ENCODE assay signal across 30 cellular contexts in the genomic region with DNA sequence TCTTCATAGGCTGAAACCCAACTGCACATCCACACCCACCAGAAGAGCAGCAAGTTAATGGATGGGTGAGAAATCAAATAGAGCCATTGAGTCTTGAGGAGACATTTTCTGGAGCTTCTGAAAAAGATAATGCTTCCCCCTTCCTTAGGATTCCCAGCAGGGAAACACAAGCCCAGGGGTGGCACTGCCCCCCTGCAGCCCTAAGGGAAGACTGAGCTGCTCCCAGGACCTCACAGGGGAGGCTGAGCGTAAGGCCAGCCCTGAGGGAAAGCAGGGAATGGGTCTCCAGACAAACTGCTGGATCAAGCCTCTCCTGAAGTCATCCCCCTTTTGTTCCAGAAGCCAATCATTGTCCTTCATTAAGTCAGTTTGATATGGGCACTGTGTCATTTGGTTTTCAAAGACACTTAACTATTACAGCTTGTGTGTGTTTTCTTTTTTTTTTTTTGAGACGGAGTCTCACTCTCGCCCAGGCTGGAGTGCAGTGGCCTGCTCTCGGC. TPM values are rescaled to one million over a fixed set of nuclear protein-coding genes. Genes with fewer than 3 reads are reported as not detected.
DNase-seq lines count a peak whose midpoint lies in the region; ATAC-seq, FAIRE-seq and TF ChIP-seq lines count a peak whose summit lies in the region.
"Had no signal": no experiment of that assay in that cellular context is flagged by ENCODE, and none has a peak within 500 bp of the region (broad histone marks: within the 10 kb centered on the region; RNA-seq: fewer than 3 reads in every experiment).

No MANE protein-coding gene starts in this region.

- no peaks in the 10 kb centered on the region for H3K9me2 ChIP-seq in SK-N-SH

- H3K9me3 Mint-ChIP-seq in neural progenitor cell: no peaks in the 10 kb centered on the region
- H3K9me3 Mint-ChIP-seq: CD14-positive monocyte; CD8-positive, alpha-beta memory T cell; GM23338 had no signal

- peaks cover 64% of the 10 kb centered on the region for H3K4me1 Mint-ChIP-seq in neural progenitor cell

- H3K9ac ChIP-seq in SK-N-SH (no peak overlapping the region), HepG2 (ENCODE audit: insufficient read depth, low read depth, low read length) (no peak overlapping the region), neural progenitor cell (no peak overlapping the region)

- no peak for TF ChIP-seq CTCF in SK-N-SH (IDR thresholded peaks at IDR 0.05)
- no peak for TF ChIP-seq CTCF in HepG2 (CRISPR knock-in tag; IDR thresholded peaks at IDR 0.05)
- TF ChIP-seq CTCF in neural progenitor cell (IDR thresholded peaks at IDR 0.05): no peak
- TF ChIP-seq CTCF in upper lobe of right lung (IDR thresholded peaks at IDR 0.05): no peak

- H3F3A ChIP-seq in SK-N-SH (replicated peaks; ENCODE audit: insufficient read depth) (peaks cover 14% of the 10 kb centered on the region), neural progenitor cell (ENCODE audit: low read depth) (peaks cover 37% of the 10 kb centered on the region)

- H4K20me1 ChIP-seq in SK-N-SH (ENCODE audit: insufficient read depth): peaks cover 9% of the 10 kb centered on the region; the same call in 1 of the 2 replicates
- H4K20me1 ChIP-seq in HepG2 (ENCODE audit: insufficient read depth, low read length): no peaks in the 10 kb centered on the region
- H4K20me1 ChIP-seq in neural progenitor cell (ENCODE audit: low read depth): peaks cover 6% of the 10 kb centered on the region

- whole genome bisulfite sequencing in SK-N-SH (ENCODE audit: low lambda C conversion rate): 92% methylated on average over 4 of the region's 4 CpGs
- 100% methylated on average over 3 of the region's 4 CpGs for WGBS in HepG2 (ENCODE audit: low lambda C conversion rate)

- peaks cover 11% of the 10 kb centered on the region for H3K27me3 Mint-ChIP-seq in neural progenitor cell (ENCODE audit: insufficient read depth, low read depth)
- H3K27me3 Mint-ChIP-seq: CD8-positive, alpha-beta memory T cell had no signal

- H3K4me3 Mint-ChIP-seq in neural progenitor cell: no peak overlapping the region
- H3K4me3 Mint-ChIP-seq: CD14-positive monocyte; CD8-positive, alpha-beta memory T cell; GM23338 had no signal

- H3K4me3 ChIP-seq in SK-N-SH (ENCODE audit: low read depth in 2 of 2, low read length in 1 of 2) (no peak overlapping the region), HepG2 (replicated peaks in 1 of 3; ENCODE audit: insufficient read depth in 1 of 3, low read depth in 2 of 3, low read length in 3 of 3) (no peak overlapping the region), neural progenitor cell (no peak overlapping the region), upper lobe of right lung (no peak overlapping the region)
- H3K4me3 ChIP-seq: GM23338, HAP-1, K562 had no signal

- no peak overlapping the region for H2AFZ ChIP-seq in SK-N-SH (ENCODE audit: low read depth)
- no peak overlapping the region for H2AFZ ChIP-seq in HepG2 (ENCODE audit: low read length)
- H2AFZ ChIP-seq in neural progenitor cell (replicated peaks): no peak overlapping the region
- H2AFZ ChIP-seq: GM23338 had no signal

- H3K79me2 ChIP-seq in SK-N-SH (ENCODE audit: insufficient read depth) (no peaks in the 10 kb centered on the region), HepG2 (ENCODE audit: insufficient read depth, low read length) (no peaks in the 10 kb centered on the region), neural progenitor cell (ENCODE audit: low read depth) (no peaks in the 10 kb centered on the region)

- H3K36me3 ChIP-seq in SK-N-SH (replicated peaks in 1 of 2; ENCODE audit: control insufficient read depth in 1 of 2, insufficient read depth in 2 of 2, low read length in 1 of 2) (peaks cover 0 to 16% of the 10 kb centered on the region in 2 experiments), HepG2 (replicated peaks in 1 of 2; ENCODE audit: control insufficient read depth in 1 of 2, insufficient read depth in 2 of 2, low read length in 2 of 2) (peaks cover 0 to 5% of the 10 kb centered on the region in 2 experiments; a peak in 1 of 5 replicates), neural progenitor cell (no peaks in the 10 kb centered on the region), upper lobe of right lung (peaks cover 24% of the 10 kb centered on the region)
- H3K36me3 ChIP-seq: HAP-1 had no signal

- H3K27me3 ChIP-seq in SK-N-SH (ENCODE audit: insufficient read depth): no peaks in the 10 kb centered on the region
- H3K27me3 ChIP-seq in HepG2 (ENCODE audit: control insufficient read depth in 1 of 2, insufficient read depth in 2 of 2, low read length in 2 of 2): no peaks in the 10 kb centered on the region
- no peaks in the 10 kb centered on the region for H3K27me3 ChIP-seq in neural progenitor cell
- no peaks in the 10 kb centered on the region for H3K27me3 ChIP-seq in upper lobe of right lung
- H3K27me3 ChIP-seq: BE2C had no signal

- TF ChIP-seq RAD21 in SK-N-SH (IDR thresholded peaks at IDR 0.05; ENCODE audit: low read length): no peak
- TF ChIP-seq RAD21 in HepG2 (CRISPR knock-in tag; IDR thresholded peaks at IDR 0.05): no peak

- no peaks in the 10 kb centered on the region for H3K9me3 ChIP-seq in SK-N-SH
- no peaks in the 10 kb centered on the region for H3K9me3 ChIP-seq in HepG2 (ENCODE audit: low read length)
- H3K9me3 ChIP-seq in neural progenitor cell (ENCODE audit: low read depth): no peaks in the 10 kb centered on the region
- H3K9me3 ChIP-seq in upper lobe of right lung: no peaks in the 10 kb centered on the region
- H3K9me3 ChIP-seq: BE2C, HAP-1 had no signal

- TF ChIP-seq EP300 in SK-N-SH (IDR thresholded peaks at IDR 0.05; ENCODE audit: borderline replicate concordance in 1 of 2, low read depth in 1 of 2, low read length in 1 of 2) (no peak), HepG2 (IDR thresholded peaks at IDR 0.05; ENCODE audit: low read depth in 2 of 2, low read length in 2 of 2) (no peak), HepG2 (CRISPR knock-in tag; IDR thresholded peaks at IDR 0.05; ENCODE audit: borderline replicate concordance) (no peak)

- H3K27ac Mint-ChIP-seq in neural progenitor cell: peak overlapping the region; percentile 99
- H3K27ac Mint-ChIP-seq: GM23338, HFFc6 had no signal

- POLR2A ChIA-PET in SK-N-SH (lab: Yijun Ruan, JAX) (interaction anchor here (1.8 kb wide), 1 partner anchor 11 kb away, joined by 4 read pairs; no protein-coding TSS in a partner anchor), HepG2 (lab: Yijun Ruan, JAX) (interaction anchor here (0.9 to 6.0 kb wide), 2 partner anchors 8 to 49 kb away, joined by 3 to 128 read pairs; no protein-coding TSS in a partner anchor)

- ATAC-seq in SK-N-SH treated with all-trans-retinoic acid at 6 μM for 48 hours (no peak), HepG2 (no peak), upper lobe of right lung (no peak), left ventricle myocardium superior (no peak), GM21786 (IDR thresholded peaks at IDR 0.05; ENCODE audit: unreplicated experiment) (no peak), GM21367 (IDR thresholded peaks at IDR 0.05; ENCODE audit: unreplicated experiment) (no peak)
- ATAC-seq: GM23338, K562 had no signal

- H3K36me3 Mint-ChIP-seq in neural progenitor cell: peaks cover 11% of the 10 kb centered on the region

- H3K27ac ChIP-seq in SK-N-SH (ENCODE audit: low read depth in 2 of 2, low read length in 1 of 2): no peak overlapping the region
- no peak overlapping the region for H3K27ac ChIP-seq in HepG2 (ENCODE audit: extremely low read length, insufficient read depth, low read length)
- no peak overlapping the region for H3K27ac ChIP-seq in neural progenitor cell
- no peak overlapping the region for H3K27ac ChIP-seq in upper lobe of right lung

- H3K4me1 ChIP-seq in SK-N-SH (ENCODE audit: control insufficient read depth in 1 of 2, insufficient read depth in 2 of 2, low read depth in 1 of 2, low read length in 1 of 2) (no peaks in the 10 kb centered on the region; a peak in 1 of 4 replicates), HepG2 (ENCODE audit: insufficient read depth, low read length) (peaks cover 74% of the 10 kb centered on the region), neural progenitor cell (peaks cover 23% of the 10 kb centered on the region), upper lobe of right lung (no peaks in the 10 kb centered on the region)
- H3K4me1 ChIP-seq: BE2C had no signal

- no peak overlapping the region for H3K4me2 ChIP-seq in SK-N-SH
- H3K4me2 ChIP-seq in HepG2 (ENCODE audit: low read depth, low read length): no peak overlapping the region
- H3K4me2 ChIP-seq in neural progenitor cell: no peak overlapping the region
- H3K4me2 ChIP-seq: GM23338 had no signal

- no peak for FAIRE-seq in HepG2 (lab: Jason Lieb, UNC)
- FAIRE-seq: K562, RCC 7860 had no signal

- in situ Hi-C loops in HepG2 (cut with HindIII; ENCODE audit: extremely low pct_ligation_motif_present, low pct_unique_long_range_greater_than_20kb): no loop called here

- TF ChIP-seq POLR2A in HepG2 (IDR thresholded peaks at IDR 0.05; ENCODE audit: insufficient read depth in 1 of 2, low read depth in 2 of 2, low read length in 2 of 2): no peak

- no TSS peak for BruUV-seq in HepG2 (replicated peaks; lab: Mats Ljungman, UMichigan)

- DNase-seq in SK-N-SH: peak; percentile 22
- DNase-seq in HepG2 (ENCODE audit: low spot score): no peak
- no peak for DNase-seq in neural progenitor cell (ENCODE audit: low spot score)
- DNase-seq in upper lobe of right lung: peak; percentile 13
- DNase-seq in left ventricle myocardium superior: no peak
- DNase-seq: ACHN, BE2C, Calu3, DMS153, HFFc6, Kasumi-1, NCI-H1092 treated with DMSO at 0.1 percent for 48 hours, NCI-H1436 treated with DMSO at 0.1 percent for 48 hours, NCI-H187 treated with DMSO at 0.1 percent for 48 hours, NCI-H2171 treated with DMSO at 0.1 percent for 48 hours, NCI-H524, NCI-H748 treated with DMSO at 0.1 percent for 48 hours, SIG-M5 had no signal

- intact Hi-C loops in HepG2 (cut with micrococcal nuclease; ENCODE audit: unreplicated experiment): no loop called here
- intact Hi-C loops in upper lobe of right lung (cut with DNase I): no loop called here
- intact Hi-C loops in left ventricle myocardium superior (cut with micrococcal nuclease): no loop called here

- CTCF ChIA-PET in SK-N-SH (lab: Yijun Ruan, JAX) (interaction anchor here (1.1 to 8.9 kb wide), 4 partner anchors 10 to 559 kb away, joined by 3 to 84 read pairs (median 56); no protein-coding TSS in a partner anchor), HepG2 (lab: Yijun Ruan, JAX; ENCODE audit: low intra/inter-chr PET ratio, low total read pairs) (no interaction called here)

RNA-seq across cellular contexts. Expression of a gene that starts 15.1 kb away (rescaled TPM):
- polyA plus RNA-seq in SK-N-SH (2012; rRNA removed) (30.8 and 33.1 TPM in 2 replicates), HepG2 (2011; rRNA removed) (11.8 and 13.8 TPM in 2 replicates)
- polyA plus RNA-seq in SK-N-SH (2012; cell fraction: cytosol; rRNA removed): 27.2 and 30.5 TPM in 2 replicates
- 93.5 and 102 TPM in 2 replicates for polyA plus RNA-seq in SK-N-SH (2012; cell fraction: nucleus; rRNA removed)
- total RNA-seq in HepG2 (2016; rRNA removed; fragmentation: Illumina TruSeq; extraction: Trizol) (11.3 and 15.0 TPM in 2 replicates), neural progenitor cell (ENCODE audit: low replicate concordance) (11.9 and 21.6 TPM in 2 replicates), upper lobe of right lung (25.7 TPM), left ventricle myocardium superior (10.9 TPM)
- 9.2 and 10.5 TPM in 2 replicates for total RNA-seq in HepG2 (2016; cell fraction: cytosol; rRNA removed; fragmentation: Illumina TruSeq; extraction: Trizol; ENCODE audit: low read depth)
- total RNA-seq in HepG2 (2016; cell fraction: insoluble cytoplasmic fraction; rRNA removed; fragmentation: Illumina TruSeq; extraction: Trizol): 9.0 and 17.0 TPM in 2 replicates
- 11.5 and 13.4 TPM in 2 replicates for total RNA-seq in HepG2 (2016; cell fraction: membrane; rRNA removed; fragmentation: Illumina TruSeq; extraction: Trizol)
- total RNA-seq in HepG2 (2016; cell fraction: nucleus; rRNA removed; fragmentation: Illumina TruSeq; extraction: Trizol): 17.6 and 20.5 TPM in 2 replicates
- 9.3 TPM in 2 replicates for polyA plus RNA-seq in HepG2 (2011; cell fraction: cytosol; rRNA removed)
- polyA plus RNA-seq in HepG2 (2011; cell fraction: nucleus; rRNA removed): 32.0 and 35.0 TPM in 2 replicates
- polyA plus RNA-seq in HepG2 (2012): 10.6 and 11.8 TPM in 2 replicates
- 5.3 and 6.8 TPM in 2 replicates for polyA plus RNA-seq in HepG2 (2016; cell fraction: cytosol; fragmentation: Illumina TruSeq; extraction: Trizol; ENCODE audit: low read depth)
- 13.9 and 14.6 TPM in 2 replicates for polyA plus RNA-seq in HepG2 (2016; cell fraction: insoluble cytoplasmic fraction; fragmentation: Illumina TruSeq; extraction: Trizol; ENCODE audit: low read depth)
- polyA plus RNA-seq in HepG2 (2016; cell fraction: membrane; fragmentation: Illumina TruSeq; extraction: Trizol; ENCODE audit: low read depth): 9.0 and 9.4 TPM in 2 replicates
- 40.5 and 43.2 TPM in 2 replicates for polyA plus RNA-seq in HepG2 (2016; cell fraction: nucleus; fragmentation: Illumina TruSeq; extraction: Trizol; ENCODE audit: insufficient read depth, low read depth)
- 17.9 and 33.2 TPM in 2 replicates for polyA minus RNA-seq in HepG2 (2011; rRNA and poly(A)+ RNA removed; ENCODE audit: low replicate concordance)
- 4.6 TPM in 2 replicates for polyA minus RNA-seq in HepG2 (2011; cell fraction: cytosol; rRNA and poly(A)+ RNA removed)
- 22.3 and 29.4 TPM in 2 replicates for polyA minus RNA-seq in HepG2 (2011; cell fraction: nucleus; rRNA and poly(A)+ RNA removed)

RNA-seq across cellular contexts. Expression of a gene that starts 19.1 kb away (rescaled TPM):
- polyA plus RNA-seq in SK-N-SH (2012; rRNA removed): 242 and 285 TPM in 2 replicates
- polyA plus RNA-seq in SK-N-SH (2012; cell fraction: cytosol; rRNA removed): 196 and 213 TPM in 2 replicates
- polyA plus RNA-seq in SK-N-SH (2012; cell fraction: nucleus; rRNA removed): 319 and 430 TPM in 2 replicates
- 107 and 117 TPM in 2 replicates for total RNA-seq in HepG2 (2016; rRNA removed; fragmentation: Illumina TruSeq; extraction: Trizol)
- total RNA-seq in HepG2 (2016; cell fraction: cytosol; rRNA removed; fragmentation: Illumina TruSeq; extraction: Trizol; ENCODE audit: low read depth): 18.0 and 19.0 TPM in 2 replicates
- 91.6 and 108 TPM in 2 replicates for total RNA-seq in HepG2 (2016; cell fraction: insoluble cytoplasmic fraction; rRNA removed; fragmentation: Illumina TruSeq; extraction: Trizol)
- total RNA-seq in HepG2 (2016; cell fraction: membrane; rRNA removed; fragmentation: Illumina TruSeq; extraction: Trizol): 58.9 and 60.9 TPM in 2 replicates
- total RNA-seq in HepG2 (2016; cell fraction: nucleus; rRNA removed; fragmentation: Illumina TruSeq; extraction: Trizol): 68.6 and 72.9 TPM in 2 replicates
- polyA plus RNA-seq in HepG2 (2011; rRNA removed): 126 and 136 TPM in 2 replicates
- polyA plus RNA-seq in HepG2 (2011; cell fraction: cytosol; rRNA removed): 73.2 and 112 TPM in 2 replicates
- polyA plus RNA-seq in HepG2 (2011; cell fraction: nucleus; rRNA removed): 161 and 292 TPM in 2 replicates
- polyA plus RNA-seq in HepG2 (2012): 60.9 and 65.2 TPM in 2 replicates
- 10.4 and 11.6 TPM in 2 replicates for polyA plus RNA-seq in HepG2 (2016; cell fraction: cytosol; fragmentation: Illumina TruSeq; extraction: Trizol; ENCODE audit: low read depth)
- polyA plus RNA-seq in HepG2 (2016; cell fraction: insoluble cytoplasmic fraction; fragmentation: Illumina TruSeq; extraction: Trizol; ENCODE audit: low read depth): 75.4 and 106 TPM in 2 replicates
- polyA plus RNA-seq in HepG2 (2016; cell fraction: membrane; fragmentation: Illumina TruSeq; extraction: Trizol; ENCODE audit: low read depth): 24.6 and 25.9 TPM in 2 replicates
- polyA plus RNA-seq in HepG2 (2016; cell fraction: nucleus; fragmentation: Illumina TruSeq; extraction: Trizol; ENCODE audit: insufficient read depth, low read depth): 90.1 and 100 TPM in 2 replicates
- polyA minus RNA-seq in HepG2 (2011; rRNA and poly(A)+ RNA removed; ENCODE audit: low replicate concordance): 30.5 and 379 TPM in 2 replicates
- 191 and 225 TPM in 2 replicates for polyA minus RNA-seq in HepG2 (2011; cell fraction: cytosol; rRNA and poly(A)+ RNA removed)
- polyA minus RNA-seq in HepG2 (2011; cell fraction: nucleus; rRNA and poly(A)+ RNA removed): 120 and 156 TPM in 2 replicates
- total RNA-seq in neural progenitor cell (ENCODE audit: low replicate concordance): 85.0 and 94.0 TPM in 2 replicates
- 283 TPM for total RNA-seq in upper lobe of right lung
- total RNA-seq in left ventricle myocardium superior: 162 TPM
- polyA plus RNA-seq: CD14-positive monocyte had no signal

RNA-seq across cellular contexts. Expression of a gene that starts 43.8 kb away (rescaled TPM):
- polyA plus RNA-seq in SK-N-SH (2012; rRNA removed) (not detected in 2 replicates), HepG2 (2011; rRNA removed) (0.07 and 0.16 TPM in 2 replicates)
- polyA plus RNA-seq in SK-N-SH (2012; cell fraction: cytosol; rRNA removed): not detected in 2 replicates
- 0.02 TPM in 1 of 2 replicates, not detected in the other for polyA plus RNA-seq in SK-N-SH (2012; cell fraction: nucleus; rRNA removed)
- total RNA-seq in HepG2 (2016; rRNA removed; fragmentation: Illumina TruSeq; extraction: Trizol) (not detected in 2 replicates), neural progenitor cell (ENCODE audit: low replicate concordance) (0.09 TPM in 1 of 2 replicates, not detected in the other), upper lobe of right lung (not detected), left ventricle myocardium superior (not detected)
- total RNA-seq in HepG2 (2016; cell fraction: cytosol; rRNA removed; fragmentation: Illumina TruSeq; extraction: Trizol; ENCODE audit: low read depth): not detected in 2 replicates
- 0.04 TPM in 1 of 2 replicates, not detected in the other for total RNA-seq in HepG2 (2016; cell fraction: insoluble cytoplasmic fraction; rRNA removed; fragmentation: Illumina TruSeq; extraction: Trizol)
- not detected in 2 replicates for total RNA-seq in HepG2 (2016; cell fraction: membrane; rRNA removed; fragmentation: Illumina TruSeq; extraction: Trizol)
- total RNA-seq in HepG2 (2016; cell fraction: nucleus; rRNA removed; fragmentation: Illumina TruSeq; extraction: Trizol): not detected in 2 replicates
- polyA plus RNA-seq in HepG2 (2011; cell fraction: cytosol; rRNA removed): 0.03 and 0.06 TPM in 2 replicates
- 0.62 and 0.74 TPM in 2 replicates for polyA plus RNA-seq in HepG2 (2011; cell fraction: nucleus; rRNA removed)
- polyA plus RNA-seq in HepG2 (2012): 0.08 and 0.11 TPM in 2 replicates
- not detected in 2 replicates for polyA plus RNA-seq in HepG2 (2016; cell fraction: cytosol; fragmentation: Illumina TruSeq; extraction: Trizol; ENCODE audit: low read depth)
- polyA plus RNA-seq in HepG2 (2016; cell fraction: insoluble cytoplasmic fraction; fragmentation: Illumina TruSeq; extraction: Trizol; ENCODE audit: low read depth): not detected in 2 replicates
- polyA plus RNA-seq in HepG2 (2016; cell fraction: membrane; fragmentation: Illumina TruSeq; extraction: Trizol; ENCODE audit: low read depth): not detected in 2 replicates
- polyA plus RNA-seq in HepG2 (2016; cell fraction: nucleus; fragmentation: Illumina TruSeq; extraction: Trizol; ENCODE audit: insufficient read depth, low read depth): 0.36 and 0.37 TPM in 2 replicates
- 0.21 TPM in 1 of 2 replicates, not detected in the other for polyA minus RNA-seq in HepG2 (2011; rRNA and poly(A)+ RNA removed; ENCODE audit: low replicate concordance)
- not detected in 2 replicates for polyA minus RNA-seq in HepG2 (2011; cell fraction: cytosol; rRNA and poly(A)+ RNA removed)
- polyA minus RNA-seq in HepG2 (2011; cell fraction: nucleus; rRNA and poly(A)+ RNA removed): not detected in 2 replicates
- total RNA-seq: CD8-positive, alpha-beta memory T cell; G401; HFFc6; HT1080; M059J had no signal
- polyA plus RNA-seq: CD14-positive monocyte; CD8-positive, alpha-beta memory T cell; K562 had no signal

Comparison
In these comparisons a context has a peak if more than half of its experiments do, and no peak if none do; other contexts are left out.
1. DNase-seq: peak in SK-N-SH (single experiment) and upper lobe of right lung (single experiment); none in HepG2 (single experiment), neural progenitor cell (single experiment) and left ventricle myocardium superior (single experiment).